ENCODE assay signal across 8 cellular contexts in genomic region chr19:34962945-34963530, GRCh38. TPM values are rescaled to one million over a fixed set of nuclear protein-coding genes. Genes with fewer than 3 reads are reported as not detected.
DNase-seq lines count a peak whose midpoint lies in the region; ATAC-seq and TF ChIP-seq lines count a peak whose summit lies in the region.

No MANE protein-coding gene starts in this region.

- DNase-seq in BE2C (peak; percentile 35), body of pancreas (no peak), right lobe of liver (no peak), type B pancreatic cell (ENCODE audit: extremely low spot score, unreplicated experiment) (peak; percentile 57), EL (no peak), SHP77 (lab: John Stamatoyannopoulos, UW) (no peak)

- peak; percentile 12 for ATAC-seq in body of pancreas
- peak in 3 of 4 donors; percentile 11 to 27 (median 22) for ATAC-seq in right lobe of liver
- no peak for ATAC-seq in GM21367 (IDR thresholded peaks at IDR 0.05; ENCODE audit: unreplicated experiment)

- H3K4me3 Mint-ChIP-seq in IgD-negative memory B cell, result peak overlapping the region; percentile 82 to 97 (median 90)
- H3K4me3 Mint-ChIP-seq in type B pancreatic cell, result peak overlapping the region; percentile 89

- intact Hi-C loops in body of pancreas (cut with DNase I), result loop anchor here (5.0 kb wide), 1 partner anchor 64 kb away; no protein-coding TSS in a partner anchor
- intact Hi-C loops in right lobe of liver (cut with DNase I), result no loop called here

- H3K27ac ChIP-seq in body of pancreas (peak overlapping the region in 3 of 4 donors; percentile 51 to 57 (median 52)), right lobe of liver (peak overlapping the region in 2 of 3 donors; percentile 56 to 72)

- H3K27ac Mint-ChIP-seq in IgD-negative memory B cell (peak overlapping the region; percentile 25 to 92 (median 68)), type B pancreatic cell (peak overlapping the region; percentile 45)

- H3K36me3 ChIP-seq in BE2C, result peaks cover 40% of the 10 kb centered on the region
- peaks cover 19 to 20% of the 10 kb centered on the region in 2 donors for H3K36me3 ChIP-seq in body of pancreas (replicated peaks in 1 of 2; ENCODE audit: insufficient read depth in 1 of 2, low read depth in 2 of 2)
- H3K36me3 ChIP-seq in right lobe of liver, result peaks cover 5 to 24% (median 16%) of the 10 kb centered on the region in 4 donors

- no peaks in the 10 kb centered on the region for H3K4me1 ChIP-seq in BE2C
- peaks cover 24% of the 10 kb centered on the region for H3K4me1 ChIP-seq in body of pancreas
- peaks cover 0 to 9% (median 0%) of the 10 kb centered on the region in 4 donors for H3K4me1 ChIP-seq in right lobe of liver

- no peaks in the 10 kb centered on the region for H3K27me3 Mint-ChIP-seq in IgD-negative memory B cell
- H3K27me3 Mint-ChIP-seq in type B pancreatic cell, result peaks cover 2% of the 10 kb centered on the region

- H3K9me3 ChIP-seq in BE2C (peaks cover 19% of the 10 kb centered on the region), body of pancreas (peaks cover 0 to 27% (median 0%) of the 10 kb centered on the region in 3 donors), right lobe of liver (peaks cover 0 to 12% (median 11%) of the 10 kb centered on the region in 4 donors)

- 32 to 39% methylated on average over 9 of the region's 9 CpGs for WGBS in body of pancreas, 2 donors
- WGBS in right lobe of liver (ENCODE audit: insufficient coverage, low coverage, low lambda C conversion rate, missing lambda C conversion rate), result 24% methylated on average over 9 of the region's 9 CpGs

- H3K9me3 Mint-ChIP-seq in IgD-negative memory B cell (peaks cover 17 to 33% (median 21%) of the 10 kb centered on the region in 3 donors), type B pancreatic cell (peaks cover 7% of the 10 kb centered on the region)

- H3K36me3 Mint-ChIP-seq in IgD-negative memory B cell (peaks cover 25% of the 10 kb centered on the region), type B pancreatic cell (peaks cover 46% of the 10 kb centered on the region)

- no peak for TF ChIP-seq CTCF in BE2C (IDR thresholded peaks at IDR 0.05; ENCODE audit: low read depth, low read length)
- no peak for TF ChIP-seq CTCF in body of pancreas (IDR thresholded peaks at IDR 0.05)
- no peak for TF ChIP-seq CTCF in right lobe of liver (IDR thresholded peaks at IDR 0.05)
- no peak for TF ChIP-seq CTCF in type B pancreatic cell (conservative IDR thresholded peaks at IDR 0.05)

- H3K4me1 Mint-ChIP-seq in IgD-negative memory B cell (peaks cover 15 to 23% (median 16%) of the 10 kb centered on the region in 3 donors), type B pancreatic cell (ENCODE audit: unreplicated experiment) (peaks cover 16% of the 10 kb centered on the region)

- TF ChIP-seq POLR2A in body of pancreas (IDR thresholded peaks at IDR 0.05) (peak in 1 of 3 donors; percentile 1), right lobe of liver (IDR thresholded peaks at IDR 0.05) (no peak)

- peak overlapping the region; percentile 96 for H3K4me3 ChIP-seq in BE2C (ENCODE audit: low read depth, low read length)
- H3K4me3 ChIP-seq in body of pancreas, result peak overlapping the region; percentile 88 to 91
- peak overlapping the region; percentile 90 to 99 (median 91) for H3K4me3 ChIP-seq in right lobe of liver

- H3K27me3 ChIP-seq in BE2C (no peaks in the 10 kb centered on the region), body of pancreas (no peaks in the 10 kb centered on the region), right lobe of liver (no peaks in the 10 kb centered on the region)

RNA-seq across cellular contexts. Expression of gene ZNF792, which starts 1.0 kb away (rescaled TPM):
- 22.6 TPM for polyA plus RNA-seq in BE2C (2012; ENCODE audit: insufficient read depth, insufficient read length, low read depth)
- polyA plus RNA-seq in IgD-negative memory B cell, result 8.9 TPM
- total RNA-seq in body of pancreas (1 to 10 TPM; 4.0 to 7.0 TPM), right lobe of liver (1 to 10 TPM; 2.6 to 3.8 (median 3.2) TPM), type B pancreatic cell (ENCODE audit: low replicate concordance) (5.8 and 6.5 TPM in 2 replicates)

RNA-seq across cellular contexts. Expression of gene ZNF30, which starts 36.3 kb away (rescaled TPM):
- 19.2 TPM for polyA plus RNA-seq in BE2C (2012; ENCODE audit: insufficient read depth, insufficient read length, low read depth)
- 1.6 TPM for polyA plus RNA-seq in IgD-negative memory B cell
- total RNA-seq in body of pancreas (1 to 10 TPM in 1 of 2 donors, under 1 TPM in 1; 0.66 to 2.6 TPM), right lobe of liver (1 to 10 TPM in 4 of 6 experiments, under 1 TPM in 2; 0.95 to 4.0 (median 1.4) TPM), type B pancreatic cell (ENCODE audit: low replicate concordance) (4.0 and 6.9 TPM in 2 replicates)

RNA-seq across cellular contexts. Expression of gene GRAMD1A, which starts 37.1 kb away (rescaled TPM):
- polyA plus RNA-seq in BE2C (2012; ENCODE audit: insufficient read depth, insufficient read length, low read depth), result 149 TPM
- polyA plus RNA-seq in IgD-negative memory B cell, result 18.1 TPM
- total RNA-seq in body of pancreas (10 to 100 TPM; 90.8 to 94.9 TPM), right lobe of liver (10 to 100 TPM; 10.4 to 34.8 (median 15.4) TPM), type B pancreatic cell (ENCODE audit: low replicate concordance) (35.2 and 79.6 TPM in 2 replicates)

Comparison
In these comparisons a context has a peak if more than half of its experiments do, and no peak if none do; other contexts are left out.
1. DNase-seq: peak in BE2C (single experiment) and type B pancreatic cell (single experiment); none in body of pancreas (0 of 4), right lobe of liver (0 of 3), EL (single experiment) and SHP77 (0 of 2).
2. Peak in every context shown above with its lines, with median percentiles within 50 percentile points of each other: H3K4me3 ChIP-seq.